16 cellular contexts compared by ENCODE assay signal in the genomic region with DNA sequence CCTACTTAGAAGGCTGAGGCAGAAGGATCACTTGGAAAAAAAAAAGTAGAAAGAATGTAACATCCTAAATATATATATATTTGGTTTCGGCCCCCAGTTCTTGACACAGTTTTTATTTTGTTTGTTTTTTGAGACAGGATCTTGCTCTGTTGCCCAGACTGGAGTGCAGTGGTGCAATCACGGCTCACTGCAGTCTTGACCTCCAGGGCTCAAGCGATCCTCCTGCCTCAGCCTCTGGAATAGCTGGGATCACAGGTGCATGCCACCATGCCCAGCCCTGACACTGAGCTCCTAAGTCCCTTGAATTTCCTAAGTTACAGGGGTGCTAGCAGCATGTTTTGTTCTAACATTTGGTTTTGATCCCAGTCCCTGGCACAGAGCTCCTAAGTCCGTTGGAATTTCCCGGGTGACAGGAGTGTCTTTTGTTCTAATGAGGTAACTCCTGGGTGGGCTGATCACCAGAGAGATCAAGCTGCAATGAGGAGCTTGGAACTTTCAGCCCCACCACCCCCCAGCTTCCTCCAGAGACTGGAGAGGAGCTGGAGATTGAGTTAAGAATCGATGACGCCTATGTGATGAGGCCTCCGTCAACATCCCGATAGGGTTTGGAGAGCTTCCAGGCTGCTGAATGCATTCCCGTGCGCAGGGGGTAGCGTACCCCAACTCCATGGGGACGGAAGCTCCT. TPM values are rescaled to one million over a fixed set of nuclear protein-coding genes. Genes with fewer than 3 reads are reported as not detected.
DNase-seq lines count a peak whose midpoint lies in the region; ATAC-seq and TF ChIP-seq lines count a peak whose summit lies in the region.
"Had no signal": no experiment of that assay in that cellular context is flagged by ENCODE, and none has a peak within 500 bp of the region (broad histone marks: within the 10 kb centered on the region; RNA-seq: fewer than 3 reads in every experiment).

No MANE protein-coding gene starts in this region.

- H2AK5ac ChIP-seq in neuronal stem cell (ENCODE audit: low read depth, low read length): peak overlapping the region; percentile 21

- no peak overlapping the region for H2AFZ ChIP-seq in neuronal stem cell (ENCODE audit: low read length)

- TF ChIP-seq CTCF in heart left ventricle (IDR thresholded peaks at IDR 0.05) (no peak), esophagus muscularis mucosa (IDR thresholded peaks at IDR 0.05) (no peak), GM10266 (IDR thresholded peaks at IDR 0.05; ENCODE audit: control insufficient read depth, insufficient read depth, low read depth, missing control alignments) (no peak)

- TF ChIP-seq POLR2A in heart left ventricle (IDR thresholded peaks at IDR 0.05) (no peak), esophagus muscularis mucosa (IDR thresholded peaks at IDR 0.05; ENCODE audit: low read depth) (no peak)

- H3K9me3 ChIP-seq in heart left ventricle: no peaks in the 10 kb centered on the region
- H3K9me3 ChIP-seq in esophagus muscularis mucosa: no peaks in the 10 kb centered on the region
- no peaks in the 10 kb centered on the region for H3K9me3 ChIP-seq in neuronal stem cell (replicated peaks in 1 of 2; ENCODE audit: control insufficient read depth in 2 of 2, insufficient read depth in 1 of 2, low read depth in 1 of 2, low read length in 2 of 2)
- no peaks in the 10 kb centered on the region for H3K9me3 ChIP-seq in aorta (ENCODE audit: control insufficient read depth, low read length)

- no peak overlapping the region for H3K23ac ChIP-seq in neuronal stem cell (ENCODE audit: low read depth, low read length, poor library complexity)

- H3K9ac ChIP-seq in neuronal stem cell (ENCODE audit: low read depth, low read length, poor library complexity): no peak overlapping the region

- no peak overlapping the region for H3K18ac ChIP-seq in neuronal stem cell (ENCODE audit: low read length)

- no peak overlapping the region for H4K91ac ChIP-seq in neuronal stem cell (ENCODE audit: low read depth, low read length, poor library complexity)

- H3K27ac ChIP-seq in heart left ventricle (peak overlapping the region; percentile 53 to 99 (median 93)), esophagus muscularis mucosa (replicated peaks in 1 of 4) (peak overlapping the region; percentile 42 to 96 (median 90)), neuronal stem cell (replicated peaks; ENCODE audit: low read length) (no peak overlapping the region), aorta (ENCODE audit: low read depth in 1 of 2, low read length in 2 of 2) (no peak overlapping the region)

- 45 to 64% (median 60%) methylated on average over 13 of the region's 13 CpGs for WGBS in heart left ventricle, 4 donors
- 60% methylated on average over 13 of the region's 13 CpGs for WGBS in esophagus muscularis mucosa
- no CpG with 5 or more reads among the region's 13 CpGs for WGBS in neuronal stem cell (ENCODE audit: extremely low coverage in 2 of 2, insufficient read length in 2 of 2, insufficient replicate concordance in 1 of 2), 2 donors
- WGBS in aorta, 2 donors: 83 to 84% methylated on average over 13 of the region's 13 CpGs

- H3K27me3 ChIP-seq in heart left ventricle (no peaks in the 10 kb centered on the region), esophagus muscularis mucosa (no peaks in the 10 kb centered on the region), neuronal stem cell (ENCODE audit: control insufficient read depth in 3 of 3, insufficient read depth in 3 of 3, low read depth in 1 of 3, low read length in 3 of 3) (no peaks in the 10 kb centered on the region), aorta (ENCODE audit: control insufficient read depth in 1 of 2, insufficient read depth in 2 of 2, low read length in 1 of 2) (no peaks in the 10 kb centered on the region)

- H3K4me2 ChIP-seq in neuronal stem cell (ENCODE audit: insufficient read depth, low read length, poor library complexity, severe bottlenecking): no peak overlapping the region

- no peak overlapping the region for H3K27ac Mint-ChIP-seq in naive thymus-derived CD8-positive, alpha-beta T cell
- H3K27ac Mint-ChIP-seq: HFFc6 had no signal

- no peak for TF ChIP-seq EP300 in esophagus muscularis mucosa (IDR thresholded peaks at IDR 0.05)

- H3K4ac ChIP-seq in neuronal stem cell (ENCODE audit: low read length): no peak overlapping the region

- no peak overlapping the region for H2BK12ac ChIP-seq in neuronal stem cell (ENCODE audit: low read length)

- H3K4me1 Mint-ChIP-seq in naive thymus-derived CD8-positive, alpha-beta T cell: peaks cover 0 to 5% (median 3%) of the 10 kb centered on the region in 4 donors

- POLR2A ChIA-PET in naive thymus-derived CD8-positive, alpha-beta T cell (lab: Charles Lee): no interaction called here

- no peaks in the 10 kb centered on the region for H3K36me3 Mint-ChIP-seq in naive thymus-derived CD8-positive, alpha-beta T cell

- intact Hi-C loops in heart left ventricle (cut with DNase I) (no loop called here), cardiac septum (cut with DNase I) (no loop called here), esophagus muscularis mucosa (cut with DNase I) (no loop called here), aorta (cut with DNase I) (no loop called here)

- no peaks in the 10 kb centered on the region for H3K27me3 Mint-ChIP-seq in naive thymus-derived CD8-positive, alpha-beta T cell

- no peak overlapping the region for H4K8ac ChIP-seq in neuronal stem cell (ENCODE audit: low read depth, low read length)

- H3K36me3 ChIP-seq in heart left ventricle (peaks cover 0 to 8% (median 0%) of the 10 kb centered on the region in 9 donors), esophagus muscularis mucosa (peaks cover 0 to 12% (median 0%) of the 10 kb centered on the region in 4 donors), neuronal stem cell (replicated peaks in 1 of 2; ENCODE audit: control insufficient read depth in 2 of 2, insufficient read depth in 2 of 2, low read length in 2 of 2) (no peaks in the 10 kb centered on the region), aorta (ENCODE audit: control insufficient read depth in 1 of 2, insufficient read depth in 2 of 2, low read length in 1 of 2) (no peaks in the 10 kb centered on the region)

- H3K4me1 ChIP-seq in heart left ventricle: peaks cover 13 to 100% (median 88%) of the 10 kb centered on the region in 12 donors
- peaks cover 93 to 97% (median 94%) of the 10 kb centered on the region in 4 donors for H3K4me1 ChIP-seq in esophagus muscularis mucosa
- H3K4me1 ChIP-seq in neuronal stem cell (ENCODE audit: control insufficient read depth in 2 of 2, insufficient read depth in 1 of 2, low read depth in 1 of 2, low read length in 2 of 2): peaks cover 15 to 19% of the 10 kb centered on the region in 2 donors
- H3K4me1 ChIP-seq in aorta (ENCODE audit: control insufficient read depth in 1 of 2, insufficient read depth in 2 of 2, low read length in 2 of 2): no peaks in the 10 kb centered on the region

- no peak overlapping the region for H2BK120ac ChIP-seq in neuronal stem cell (ENCODE audit: low read depth, low read length)

- DNase-seq in heart left ventricle: peak in 2 of 5 donors; percentile 10 to 22
- no peak for DNase-seq in cardiac septum (ENCODE audit: low spot score)
- DNase-seq in esophagus muscularis mucosa (ENCODE audit: extremely low spot score): no peak
- DNase-seq in neuronal stem cell (ENCODE audit: low spot score): no peak
- DNase-seq in aorta: peak; percentile 17 to 25
- DNase-seq in GM10266 (ENCODE audit: extremely low spot score): no peak
- DNase-seq in naive thymus-derived CD8-positive, alpha-beta T cell: no peak
- DNase-seq: C1 segment of cervical spinal cord, DMS 273 treated with DMSO at 0.1 percent for 48 hours, GF-D8, GOT3, HFFc6, NCI-H1092 treated with DMSO at 0.1 percent for 48 hours, NCI-H1694, NCI-H524 treated with DMSO at 0.1 percent for 48 hours had no signal

- H3K79me1 ChIP-seq in neuronal stem cell (ENCODE audit: low read depth, low read length): peaks cover 2% of the 10 kb centered on the region

- H2BK5ac ChIP-seq in neuronal stem cell (ENCODE audit: low read length): no peak overlapping the region

- peak overlapping the region; percentile 12 for H2BK15ac ChIP-seq in neuronal stem cell (ENCODE audit: low read length)

- H3K14ac ChIP-seq in neuronal stem cell (ENCODE audit: low read length): no peak overlapping the region

- H3K4me3 ChIP-seq in heart left ventricle (no peak overlapping the region), esophagus muscularis mucosa (no peak overlapping the region), neuronal stem cell (ENCODE audit: low read length in 2 of 2) (no peak overlapping the region), aorta (ENCODE audit: low read length in 2 of 2) (no peak overlapping the region)

- no peaks in the 10 kb centered on the region for H3K9me3 Mint-ChIP-seq in naive thymus-derived CD8-positive, alpha-beta T cell
- H3K9me3 Mint-ChIP-seq: HFFc6 had no signal

- no peak for ATAC-seq in heart left ventricle
- ATAC-seq in aorta (ENCODE audit: low FRiP score): no peak
- ATAC-seq in naive thymus-derived CD8-positive, alpha-beta T cell: no peak
- no peak for ATAC-seq in GM19455 (IDR thresholded peaks at IDR 0.05; ENCODE audit: unreplicated experiment)

- H3K4me3 Mint-ChIP-seq in naive thymus-derived CD8-positive, alpha-beta T cell: no peak overlapping the region
- H3K4me3 Mint-ChIP-seq: HFFc6 had no signal

RNA-seq across cellular contexts. Expression of a gene that starts 20.0 kb away (rescaled TPM):
- total RNA-seq in heart left ventricle (100 to 1,000 TPM; 270 to 539 (median 466) TPM), cardiac septum (666 TPM), esophagus muscularis mucosa (100 to 1,000 TPM; 405 to 422 (median 411) TPM), aorta (100 to 1,000 TPM; 256 to 262 TPM)
- polyA plus RNA-seq in heart left ventricle (100 to 1,000 TPM; 240 to 245 TPM), aorta (100 to 1,000 TPM; 357 to 465 TPM)
- 91.4 TPM for polyA plus RNA-seq in neuronal stem cell (2013, experiment 1 of 2)
- 90.3 TPM for polyA plus RNA-seq in neuronal stem cell (2013, experiment 2 of 2)
- 10 to 100 TPM; 13.9 to 16.3 TPM for total RNA-seq in naive thymus-derived CD8-positive, alpha-beta T cell
- 10 to 100 TPM in 1 of 3 donors, 1 to 10 TPM in 2; 2.2 to 25.3 (median 5.4) TPM for polyA plus RNA-seq in naive thymus-derived CD8-positive, alpha-beta T cell

RNA-seq across cellular contexts. Expression of a gene that starts 35.7 kb away (rescaled TPM):
- 10 to 100 TPM; 32.4 to 67.0 (median 39.1) TPM for total RNA-seq in heart left ventricle
- polyA plus RNA-seq in heart left ventricle: 10 to 100 TPM; 30.1 to 75.6 TPM
- total RNA-seq in cardiac septum: 60.7 TPM
- total RNA-seq in esophagus muscularis mucosa: 10 to 100 TPM; 29.5 to 54.5 (median 49.5) TPM
- polyA plus RNA-seq in neuronal stem cell (2013, experiment 1 of 2): 9.1 TPM
- polyA plus RNA-seq in neuronal stem cell (2013, experiment 2 of 2): 9.1 TPM
- total RNA-seq in aorta: 10 to 100 TPM; 36.5 to 55.4 TPM
- polyA plus RNA-seq in aorta: 10 to 100 TPM; 29.3 to 82.5 TPM
- 10 to 100 TPM; 36.6 to 37.8 TPM for total RNA-seq in naive thymus-derived CD8-positive, alpha-beta T cell
- 10 to 100 TPM; 10.2 to 34.2 (median 14.4) TPM for polyA plus RNA-seq in naive thymus-derived CD8-positive, alpha-beta T cell

RNA-seq across cellular contexts. Expression of a gene that starts 35.9 kb away (rescaled TPM):
- total RNA-seq in heart left ventricle (10 to 100 TPM; 22.1 to 33.7 (median 24.0) TPM), cardiac septum (21.4 TPM), esophagus muscularis mucosa (10 to 100 TPM; 18.3 to 29.7 (median 23.0) TPM), aorta (10 to 100 TPM; 26.8 to 27.9 TPM)
- polyA plus RNA-seq in heart left ventricle (10 to 100 TPM; 23.8 to 26.4 TPM), aorta (10 to 100 TPM; 28.5 to 37.5 TPM)
- polyA plus RNA-seq in neuronal stem cell (2013, experiment 1 of 2): 29.2 TPM
- 31.8 TPM for polyA plus RNA-seq in neuronal stem cell (2013, experiment 2 of 2)
- total RNA-seq in naive thymus-derived CD8-positive, alpha-beta T cell: 10 to 100 TPM; 86.2 to 86.9 TPM
- 100 to 1,000 TPM; 140 to 154 (median 146) TPM for polyA plus RNA-seq in naive thymus-derived CD8-positive, alpha-beta T cell

RNA-seq across cellular contexts. Expression of a gene that starts 46.4 kb away (rescaled TPM):
- total RNA-seq in heart left ventricle (100 to 1,000 TPM in 3 of 9 donors, 10 to 100 TPM in 6; 67.0 to 155 (median 79.5) TPM), cardiac septum (98.0 TPM), esophagus muscularis mucosa (100 to 1,000 TPM; 133 to 173 (median 157) TPM), aorta (100 to 1,000 TPM; 133 to 134 TPM)
- polyA plus RNA-seq in heart left ventricle (10 to 100 TPM; 69.1 to 88.6 TPM), aorta (100 to 1,000 TPM in 1 of 2 donors, 10 to 100 TPM in 1; 64.4 to 152 TPM)
- polyA plus RNA-seq in neuronal stem cell (2013, experiment 1 of 2): 225 TPM
- polyA plus RNA-seq in neuronal stem cell (2013, experiment 2 of 2): 226 TPM
- total RNA-seq in naive thymus-derived CD8-positive, alpha-beta T cell: 100 to 1,000 TPM; 358 to 377 TPM
- polyA plus RNA-seq in naive thymus-derived CD8-positive, alpha-beta T cell: 100 to 1,000 TPM; 101 to 106 (median 105) TPM

RNA-seq across cellular contexts. Expression of a gene that starts 47.2 kb away (rescaled TPM):
- total RNA-seq in heart left ventricle: 10 to 100 TPM; 20.6 to 36.5 (median 27.9) TPM
- 10 to 100 TPM; 14.3 to 14.7 TPM for polyA plus RNA-seq in heart left ventricle
- total RNA-seq in cardiac septum: 27.0 TPM
- total RNA-seq in esophagus muscularis mucosa: 10 to 100 TPM; 17.1 to 22.4 (median 18.8) TPM
- polyA plus RNA-seq in neuronal stem cell (2013, experiment 1 of 2): 11.3 TPM
- 12.1 TPM for polyA plus RNA-seq in neuronal stem cell (2013, experiment 2 of 2)
- 10 to 100 TPM; 24.5 to 38.2 TPM for total RNA-seq in aorta
- polyA plus RNA-seq in aorta: 10 to 100 TPM in 1 of 2 donors, 1 to 10 TPM in 1; 6.8 to 19.9 TPM
- total RNA-seq in naive thymus-derived CD8-positive, alpha-beta T cell: 10 to 100 TPM; 28.2 to 30.4 TPM
- polyA plus RNA-seq in naive thymus-derived CD8-positive, alpha-beta T cell: 10 to 100 TPM; 18.1 to 23.6 (median 18.9) TPM

Comparison
In these comparisons a context has a peak if more than half of its experiments do, and no peak if none do; other contexts are left out.
1. DNase-seq: peak in aorta (2 of 2); none in cardiac septum (single experiment), esophagus muscularis mucosa (single experiment), neuronal stem cell (single experiment), GM10266 (single experiment) and naive thymus-derived CD8-positive, alpha-beta T cell (0 of 10).
2. H3K27ac ChIP-seq: peak in heart left ventricle (12 of 12) and esophagus muscularis mucosa (4 of 4); none in neuronal stem cell (single experiment) and aorta (0 of 2).
3. RNA of a gene that starts 20.0 kb away (total RNA-seq): 666 TPM in cardiac septum (single experiment), 270 to 539 TPM in heart left ventricle, 405 to 422 TPM in esophagus muscularis mucosa and 256 to 262 TPM in aorta; 13.9 to 16.3 TPM in naive thymus-derived CD8-positive, alpha-beta T cell; every median in the first group is over 10 times any median in the second.